In the genomic region with DNA sequence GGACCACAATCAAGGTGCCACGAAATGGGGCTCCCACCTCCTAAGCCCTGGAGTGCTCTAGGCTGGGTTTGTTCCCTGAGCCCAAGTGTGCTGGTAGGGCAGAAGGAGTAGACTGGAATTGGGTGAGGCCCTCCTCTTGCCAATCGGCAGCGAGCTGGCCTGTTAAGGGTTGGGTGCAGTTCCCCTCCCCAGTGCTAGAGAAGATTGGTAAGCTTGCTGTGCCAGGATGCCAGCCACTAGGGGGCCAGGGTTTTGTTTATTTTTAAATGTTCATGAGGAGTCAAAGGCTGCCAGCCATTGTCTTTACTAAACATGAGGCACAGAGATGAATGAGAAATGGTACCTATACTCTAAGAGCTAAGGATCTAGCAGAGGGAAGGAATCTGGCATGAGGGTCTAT, we compare ENCODE assay signal across 8 cellular contexts.
DNase-seq lines count a peak whose midpoint lies in the region; FAIRE-seq and TF ChIP-seq lines count a peak whose summit lies in the region.

No MANE protein-coding gene starts in this region.

- no peak for FAIRE-seq in GM12891 (lab: Jason Lieb, UNC)

- TF ChIP-seq POLR2A in GM12891 (IDR thresholded peaks at IDR 0.05; ENCODE audit: low read depth, low read length) = no peak

- intact Hi-C loops in posterior cingulate gyrus (cut with DNase I) = loop anchor here (5.0 kb wide), 1 partner anchor 92 kb away; no protein-coding TSS in a partner anchor

- peak; percentile 14 for DNase-seq in NCI-H1105 treated with DMSO at 0.1 percent for 48 hours (lab: John Stamatoyannopoulos, UW)
- no peak for DNase-seq in NCI-H1105 (lab: John Stamatoyannopoulos, UW)
- peak; percentile 26 for DNase-seq in NCI-H1694 treated with DMSO at 0.1 percent for 48 hours (lab: John Stamatoyannopoulos, UW)
- peak; percentile 20 to 50 for DNase-seq in dermis microvascular lymphatic vessel endothelial cell (ENCODE audit: low read depth in 2 of 2)
- peak; percentile 67 for DNase-seq in myocyte (ENCODE audit: low read depth)
- DNase-seq in posterior cingulate gyrus = no peak
- DNase-seq in NCI-H1436 (lab: John Stamatoyannopoulos, UW) = no peak
- no peak for DNase-seq in GM12891 (ENCODE audit: insufficient read length, low spot score)

TF ChIP-seq in GM12891, 5 proteins besides CTCF, POLR2A, EP300 and RAD21:
- no peak for TF ChIP-seq POLR2AphosphoS5 (IDR thresholded peaks at IDR 0.05; ENCODE audit: low read depth, low read length)
- TF ChIP-seq PAX5 (IDR thresholded peaks at IDR 0.05; ENCODE audit: insufficient read depth, low read length, severe bottlenecking) = no peak
- TF ChIP-seq POU2F2 (IDR thresholded peaks at IDR 0.05; ENCODE audit: low read depth, low read length) = no peak
- no peak for TF ChIP-seq SPI1 (IDR thresholded peaks at IDR 0.05; ENCODE audit: low read depth, low read length)
- TF ChIP-seq TAF1 (IDR thresholded peaks at IDR 0.05; ENCODE audit: low read depth, low read length) = no peak
TF ChIP-seq in GM12891: peak in this region for 0.

Comparison
In these comparisons a context has a peak if more than half of its experiments do, and no peak if none do; other contexts are left out.
1. DNase-seq: peak in NCI-H1105 treated with DMSO at 0.1 percent for 48 hours (single experiment), NCI-H1694 treated with DMSO at 0.1 percent for 48 hours (single experiment), dermis microvascular lymphatic vessel endothelial cell (2 of 2) and myocyte (single experiment); none in NCI-H1105 (single experiment), posterior cingulate gyrus (0 of 10), NCI-H1436 (single experiment) and GM12891 (single experiment).